20 cellular contexts compared by ENCODE assay signal in the genomic region with DNA sequence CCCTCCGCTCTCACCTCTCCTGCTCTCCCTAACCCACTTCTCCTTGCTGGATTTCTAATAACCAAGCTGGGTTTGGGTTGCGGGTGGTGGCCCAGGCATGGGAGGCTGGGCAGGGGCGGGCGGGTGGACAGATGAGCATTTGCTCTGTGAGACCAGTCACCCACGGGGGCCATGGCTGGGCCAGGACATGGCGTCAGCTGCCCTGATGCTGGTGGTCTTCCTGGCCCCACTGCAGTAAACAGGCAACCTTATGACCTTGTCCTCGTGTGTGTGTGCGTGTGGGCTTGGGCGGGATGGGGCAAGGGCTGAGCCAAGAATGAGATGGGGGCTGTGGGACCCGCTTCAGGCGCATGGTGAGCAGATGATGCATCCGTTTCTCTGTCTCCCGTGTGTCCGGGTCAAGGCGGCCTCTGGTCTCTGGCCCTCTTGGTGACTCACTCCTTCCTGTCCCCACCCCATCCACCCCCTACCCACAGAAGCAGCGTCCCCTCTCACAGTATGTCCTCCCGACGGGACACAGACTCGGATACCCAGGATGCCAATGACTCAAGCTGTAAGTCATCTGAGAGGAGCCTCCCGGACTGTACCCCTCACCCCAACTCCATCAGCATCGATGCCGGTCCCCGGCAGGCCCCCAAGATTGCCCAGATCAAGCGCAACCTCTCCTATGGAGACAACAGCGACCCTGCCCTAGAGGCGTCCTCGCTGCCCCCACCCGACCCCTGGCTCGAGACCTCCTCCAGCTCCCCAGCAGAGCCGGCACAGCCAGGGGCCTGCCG. TPM values are rescaled to one million over a fixed set of nuclear protein-coding genes. Genes with fewer than 3 reads are reported as not detected.
A peak's percentile ranks its signal among the peaks of the same experiment; 100 is the strongest.
DNase-seq lines count a peak whose midpoint lies in the region; ATAC-seq and TF ChIP-seq lines count a peak whose summit lies in the region.
"Had no signal": no experiment of that assay in that cellular context is flagged by ENCODE, and none has a peak within 500 bp of the region (broad histone marks: within the 10 kb centered on the region; RNA-seq: fewer than 3 reads in every experiment).

No MANE protein-coding gene starts in this region.

- peak overlapping the region; percentile 5 for H2BK5ac ChIP-seq in IMR-90 (ENCODE audit: low read depth, low read length, poor library complexity, severe bottlenecking)

- no peaks in the 10 kb centered on the region for H3K27me3 ChIP-seq in ACC112 (ENCODE audit: insufficient read depth, low read length)
- no peaks in the 10 kb centered on the region for H3K27me3 ChIP-seq in IMR-90 (ENCODE audit: control insufficient read depth, insufficient read depth, low read length)
- H3K27me3 ChIP-seq in osteoblast (ENCODE audit: insufficient read depth, low read length), result no peaks in the 10 kb centered on the region
- no peaks in the 10 kb centered on the region for H3K27me3 ChIP-seq in body of pancreas
- H3K27me3 ChIP-seq: pancreas, spleen had no signal

- TF ChIP-seq CTCF in IMR-90 (conservative IDR thresholded peaks at IDR 0.05; ENCODE audit: low read depth, low read length), result no peak
- TF ChIP-seq CTCF in chondrocyte (IDR thresholded peaks at IDR 0.05), result no peak
- no peak for TF ChIP-seq CTCF in osteoblast (IDR thresholded peaks at IDR 0.05; ENCODE audit: extremely low read depth, low read depth, low read length)
- no peak for TF ChIP-seq CTCF in body of pancreas (IDR thresholded peaks at IDR 0.05)
- TF ChIP-seq CTCF in GM10266 (IDR thresholded peaks at IDR 0.05; ENCODE audit: control insufficient read depth, insufficient read depth, low read depth, missing control alignments), result no peak

- H3K27me3 Mint-ChIP-seq in chondrocyte (ENCODE audit: low read depth), result no peaks in the 10 kb centered on the region

- H3K23ac ChIP-seq in IMR-90 (ENCODE audit: low read depth, low read length), result no peak overlapping the region

- peak; percentile 13 for DNase-seq in IMR-90
- DNase-seq in chondrocyte (ENCODE audit: low spot score), result no peak
- DNase-seq in osteoblast (ENCODE audit: insufficient read length, low spot score, missing footprints), result peak; percentile 96
- DNase-seq in stimulated activated naive CD8-positive, alpha-beta T cell treated with anti-CD3 and anti-CD28 coated beads, Interleukin-15, Interleukin-2, amounts not matched to agents 100 U/mL and 50 U/mL, for 24 hours, result no peak
- no peak for DNase-seq in body of pancreas
- DNase-seq in GM10266 (ENCODE audit: extremely low spot score), result no peak
- DNase-seq: activated CD4-positive, alpha-beta T cell treated with anti-CD3 and anti-CD28 coated beads for 4 hours; activated naive CD4-positive, alpha-beta T cell treated with anti-CD3 and anti-CD28 coated beads, Interleukin-2, amount 50 U/mL, for 16 hours; effector CD4-positive, alpha-beta T cell; GOT3; left colon; MM.1S; NCI-H187 treated with DMSO at 0.1 percent for 48 hours; pancreas; spleen; stimulated activated naive CD4-positive, alpha-beta T cell treated with Interleukin-2 at 50 U/mL for 16 hours; T-helper 9 cell had no signal

- dilution Hi-C loops in IMR-90 (cut with HindIII; ENCODE audit: low sequenced_read_pairs, unreplicated experiment), result no loop called here

- peaks cover 42% of the 10 kb centered on the region for H3K36me3 Mint-ChIP-seq in chondrocyte (ENCODE audit: low read depth)

- H3K18ac ChIP-seq in IMR-90 (ENCODE audit: low read depth, low read length), result no peak overlapping the region

- CTCF ChIA-PET in IMR-90 (lab: Yijun Ruan, JAX), result no interaction called here

- peaks cover 29% of the 10 kb centered on the region for H3K4me1 ChIP-seq in ACC112 (ENCODE audit: control insufficient read depth, insufficient read depth, low read length, unreplicated experiment)
- peaks cover 3% of the 10 kb centered on the region; the same call in 1 of the 2 replicates for H3K4me1 ChIP-seq in IMR-90 (ENCODE audit: control insufficient read depth, insufficient read depth, low read length)
- H3K4me1 ChIP-seq in osteoblast (ENCODE audit: insufficient read depth, low read length), result peaks cover 30% of the 10 kb centered on the region
- peaks cover 14% of the 10 kb centered on the region for H3K4me1 ChIP-seq in body of pancreas

- H3K14ac ChIP-seq in IMR-90 (replicated peaks; ENCODE audit: low read depth, low read length), result no peak overlapping the region

- peaks cover 26% of the 10 kb centered on the region for H3K9me1 ChIP-seq in IMR-90 (ENCODE audit: insufficient read depth, low read length)

- BruUV-seq in IMR-90 (replicated peaks; lab: Mats Ljungman, UMichigan), result TSS peak; percentile 27

- no peak overlapping the region for H2AK5ac ChIP-seq in IMR-90 (ENCODE audit: low read depth, low read length)

- in situ Hi-C loops in IMR-90 (cut with MboI; ENCODE audit: low sequenced_read_pairs), result no loop called here

- TF ChIP-seq RAD21 in IMR-90 (IDR thresholded peaks at IDR 0.05; ENCODE audit: low read length), result no peak

- 0 out of 2 replicates have a peak overlapping the region, but pooled peaks have one; percentile 9 for H2BK20ac ChIP-seq in IMR-90 (ENCODE audit: low read depth, low read length)

- H3K79me1 ChIP-seq in IMR-90 (ENCODE audit: low read depth in 1 of 2, low read length in 2 of 2), result peaks cover 30 to 87% of the 10 kb centered on the region in 2 experiments

- no peak overlapping the region for H4K91ac ChIP-seq in IMR-90 (ENCODE audit: insufficient read depth, low read depth, low read length)

- WGBS in IMR-90 (ENCODE audit: extremely low coverage in 2 of 2, insufficient read length in 1 of 2), 2 experiments, result 68% methylated on average over 14 of the region's 31 CpGs; no CpG with 5 or more reads in 1 of the 2 experiments
- WGBS in body of pancreas, 2 donors, result 91 to 95% methylated on average over 21 to 28 of the region's 31 CpGs

- no peak overlapping the region for H3K4me3 ChIP-seq in ACC112 (ENCODE audit: low read depth, low read length)
- no peak overlapping the region for H3K4me3 ChIP-seq in IMR-90 (ENCODE audit: insufficient read depth, low read depth, low read length)
- H3K4me3 ChIP-seq in osteoblast (ENCODE audit: insufficient read depth, low read length), result no peak overlapping the region
- no peak overlapping the region for H3K4me3 ChIP-seq in body of pancreas
- H3K4me3 ChIP-seq: pancreas, spleen had no signal

- no peak overlapping the region for H2BK120ac ChIP-seq in IMR-90 (ENCODE audit: low read depth, low read length)

- peaks cover 80% of the 10 kb centered on the region for H4K20me1 ChIP-seq in IMR-90 (ENCODE audit: insufficient read depth, low read length)
- H4K20me1 ChIP-seq in osteoblast (ENCODE audit: insufficient read depth, low read length), result peaks cover 61% of the 10 kb centered on the region

- peak overlapping the region; percentile 45 for H2AK9ac ChIP-seq in IMR-90 (replicated peaks; ENCODE audit: low read depth, low read length, poor library complexity)

- ATAC-seq in IMR-90 (ENCODE audit: low read depth), result peak; percentile 18
- no peak for ATAC-seq in stimulated activated naive CD8-positive, alpha-beta T cell treated with anti-CD3 and anti-CD28 coated beads, Interleukin-15, Interleukin-2, amounts not matched to agents 100 U/mL and 50 U/mL, for 24 hours
- ATAC-seq in HG03139 (IDR thresholded peaks at IDR 0.05; ENCODE audit: unreplicated experiment), result no peak
- no peak for ATAC-seq in body of pancreas
- ATAC-seq: left colon, pancreas had no signal

- H3K9me3 Mint-ChIP-seq in chondrocyte (ENCODE audit: low read depth), result no peaks in the 10 kb centered on the region

- peak overlapping the region; percentile 18; the same call in 1 of the 2 replicates for H4K5ac ChIP-seq in IMR-90 (ENCODE audit: low read depth, low read length)

- H3K4me3 Mint-ChIP-seq in chondrocyte (ENCODE audit: unreplicated experiment), result no peak overlapping the region

- H3K27ac ChIP-seq in ACC112 (ENCODE audit: low read depth, low read length), result peak overlapping the region; percentile 53
- no peak overlapping the region; the same call in 1 of the 2 replicates for H3K27ac ChIP-seq in IMR-90 (ENCODE audit: insufficient read depth, low read length)
- H3K27ac ChIP-seq in osteoblast (ENCODE audit: low read depth, low read length), result peak overlapping the region; percentile 48
- H3K27ac ChIP-seq in body of pancreas, result no peak overlapping the region
- H3K27ac ChIP-seq: pancreas, spleen had no signal

- H4K8ac ChIP-seq in IMR-90 (ENCODE audit: low read depth in 2 of 2, low read length in 2 of 2), result no peak overlapping the region

- peaks cover 18% of the 10 kb centered on the region for H3K36me3 ChIP-seq in ACC112 (ENCODE audit: insufficient read depth, low read length)
- peaks cover 68% of the 10 kb centered on the region for H3K36me3 ChIP-seq in IMR-90 (ENCODE audit: control insufficient read depth, insufficient read depth, low read length)
- H3K36me3 ChIP-seq in osteoblast (ENCODE audit: insufficient read depth, low read length), result peaks cover 85% of the 10 kb centered on the region
- peaks cover 0 to 13% of the 10 kb centered on the region in 2 donors for H3K36me3 ChIP-seq in body of pancreas (replicated peaks in 1 of 2; ENCODE audit: insufficient read depth in 1 of 2, low read depth in 2 of 2)

- H3K79me2 ChIP-seq in ACC112 (ENCODE audit: control insufficient read depth, insufficient read depth, low read length, unreplicated experiment) (peaks cover 41% of the 10 kb centered on the region), osteoblast (ENCODE audit: insufficient read depth, low read length) (peaks cover 89% of the 10 kb centered on the region)

- TF ChIP-seq POLR2A in IMR-90 (IDR thresholded peaks at IDR 0.05; ENCODE audit: low read depth, low read length) (no peak), body of pancreas (IDR thresholded peaks at IDR 0.05) (no peak)

- H3K4me2 ChIP-seq in IMR-90 (ENCODE audit: low read depth, low read length), result no peak overlapping the region
- no peak overlapping the region for H3K4me2 ChIP-seq in osteoblast (ENCODE audit: insufficient read depth, low read length)

- intact Hi-C loops in IMR-90 (cut with micrococcal nuclease), result no loop called here
- intact Hi-C loops in body of pancreas (cut with DNase I), result no loop called here

- POLR2A ChIA-PET in IMR-90 (lab: Charles Lee; ENCODE audit: unreplicated experiment), result interaction anchor here (0.7 kb wide), 1 partner anchor 393 kb away, joined by 18 read pairs; no protein-coding TSS in a partner anchor

- peaks cover 38% of the 10 kb centered on the region for H3K4me1 Mint-ChIP-seq in chondrocyte (ENCODE audit: low read depth)

- no peak overlapping the region for H2AFZ ChIP-seq in ACC112 (ENCODE audit: low read length, unreplicated experiment)
- H2AFZ ChIP-seq in IMR-90 (replicated peaks; ENCODE audit: low read length, poor library complexity), result no peak overlapping the region
- no peak overlapping the region for H2AFZ ChIP-seq in osteoblast (ENCODE audit: low read length)

- H3K56ac ChIP-seq in IMR-90 (ENCODE audit: extremely low read depth, insufficient read depth, low read length), result no peak overlapping the region

- no peak overlapping the region for H3K9ac ChIP-seq in IMR-90 (ENCODE audit: low read depth, low read length)

- H3K4ac ChIP-seq in IMR-90 (ENCODE audit: low read depth, low read length), result peak overlapping the region; percentile 46; the same call in 1 of the 2 replicates

- no peaks in the 10 kb centered on the region for H3K9me3 ChIP-seq in IMR-90 (ENCODE audit: control insufficient read depth, insufficient read depth, low read length)
- no peaks in the 10 kb centered on the region for H3K9me3 ChIP-seq in osteoblast (ENCODE audit: low read depth, low read length)
- H3K9me3 ChIP-seq in body of pancreas, result no peaks in the 10 kb centered on the region
- H3K9me3 ChIP-seq: pancreas, spleen had no signal

- H2BK15ac ChIP-seq in IMR-90 (ENCODE audit: low read depth, low read length), result no peak overlapping the region

- peak overlapping the region; percentile 92 for H3K27ac Mint-ChIP-seq in chondrocyte (ENCODE audit: unreplicated experiment)

RNA-seq across cellular contexts. Expression of a gene that starts 41.4 kb away (rescaled TPM):
- 90.0 and 97.5 TPM in 2 replicates for total RNA-seq in IMR-90 (2012; rRNA removed)
- polyA plus RNA-seq in IMR-90 (2012; rRNA removed), result 425 and 491 TPM in 2 replicates
- 389 and 526 TPM in 2 replicates for polyA plus RNA-seq in IMR-90 (2012; cell fraction: cytosol; rRNA removed)
- 246 and 255 TPM in 2 replicates for polyA plus RNA-seq in IMR-90 (2012; cell fraction: nucleus; rRNA removed; ENCODE audit: low replicate concordance)
- 237 to 1,930 TPM (median 1,885 TPM) in 3 replicates for total RNA-seq in chondrocyte
- total RNA-seq in osteoblast, result 135 and 141 TPM in 2 replicates
- 10 to 100 TPM; 16.9 to 26.7 TPM for total RNA-seq in body of pancreas
- total RNA-seq: SK-MEL-5 had no signal

Comparison
In these comparisons a context has a peak if more than half of its experiments do, and no peak if none do; other contexts are left out.
1. H3K27ac ChIP-seq: peak in ACC112 (single experiment) and osteoblast (single experiment); none in IMR-90 (single experiment) and body of pancreas (0 of 4).
2. DNase-seq: peak in IMR-90 (single experiment) and osteoblast (single experiment); none in chondrocyte (single experiment), stimulated activated naive CD8-positive, alpha-beta T cell treated with anti-CD3 and anti-CD28 coated beads, Interleukin-15, Interleukin-2, amounts not matched to agents 100 U/mL and 50 U/mL, for 24 hours (single experiment), body of pancreas (0 of 4) and GM10266 (single experiment).